In genomic region chr19:3507371-3508120, GRCh38 we compare ENCODE assay signal across 1 cellular context.
A peak's percentile ranks its signal among the peaks of the same experiment; 100 is the strongest.
TF ChIP-seq lines count a peak whose summit lies in the region.

No MANE protein-coding gene starts in this region.

TF ChIP-seq in HepG2, 621 proteins besides CTCF, POLR2A, EP300 and RAD21 (continued from another document and continues in another):
- TF ChIP-seq ZNF407 (CRISPR knock-in tag; IDR thresholded peaks at IDR 0.05; ENCODE audit: not compliant biosample characterization): peak; percentile 86
- 0 out of 2 replicates have a peak, but pooled peaks have one; percentile 37 for TF ChIP-seq KDM6A (CRISPR knock-in tag; IDR thresholded peaks at IDR 0.05; ENCODE audit: low read depth)
- TF ChIP-seq ZNF546 (CRISPR knock-in tag; conservative IDR thresholded peaks at IDR 0.05): no peak
- TF ChIP-seq NCOA5 (CRISPR knock-in tag; IDR thresholded peaks at IDR 0.05): no peak
- TF ChIP-seq HOMEZ (CRISPR knock-in tag; IDR thresholded peaks at IDR 0.05; ENCODE audit: low read depth): no peak
- TF ChIP-seq ATRX (CRISPR knock-in tag; IDR thresholded peaks at IDR 0.05; ENCODE audit: borderline replicate concordance): no peak
- peak; percentile 65; the same call in 1 of the 2 replicates for TF ChIP-seq ZBTB21 (CRISPR knock-in tag; IDR thresholded peaks at IDR 0.05)
- no peak for TF ChIP-seq JDP2 (CRISPR knock-in tag; IDR thresholded peaks at IDR 0.05; ENCODE audit: borderline replicate concordance)
- TF ChIP-seq YY1 (IDR thresholded peaks at IDR 0.05; ENCODE audit: insufficient read depth, insufficient replicate concordance, low read depth, low read length): no peak
- no peak for TF ChIP-seq NBN (conservative IDR thresholded peaks at IDR 0.05)
- no peak for TF ChIP-seq GPBP1L1 (CRISPR knock-in tag; IDR thresholded peaks at IDR 0.05)
- no peak for TF ChIP-seq ZSCAN30 (CRISPR knock-in tag; IDR thresholded peaks at IDR 0.05)
- TF ChIP-seq ZNF629 (CRISPR knock-in tag; conservative IDR thresholded peaks at IDR 0.05): no peak
- no peak for TF ChIP-seq MTA1 (CRISPR knock-in tag; IDR thresholded peaks at IDR 0.05; ENCODE audit: borderline replicate concordance)
- TF ChIP-seq RNF219 (CRISPR knock-in tag; IDR thresholded peaks at IDR 0.05): no peak
- TF ChIP-seq TRIM24 (CRISPR knock-in tag; IDR thresholded peaks at IDR 0.05): no peak
- no peak for TF ChIP-seq TCF7L2 (IDR thresholded peaks at IDR 0.05; ENCODE audit: low read depth, low read length)
- no peak for TF ChIP-seq HOXA7 (CRISPR knock-in tag; IDR thresholded peaks at IDR 0.05)
- TF ChIP-seq ETV6 (CRISPR knock-in tag; conservative IDR thresholded peaks at IDR 0.05): no peak
- no peak for TF ChIP-seq SRSF9 (IDR thresholded peaks at IDR 0.05; ENCODE audit: borderline replicate concordance, insufficient read depth, low read depth, low read length, poor library complexity, severe bottlenecking)
- no peak for TF ChIP-seq YEATS2 (CRISPR knock-in tag; IDR thresholded peaks at IDR 0.05; ENCODE audit: borderline replicate concordance)
- no peak for TF ChIP-seq ATF6 (CRISPR knock-in tag; conservative IDR thresholded peaks at IDR 0.05)
- TF ChIP-seq KLF16 (CRISPR knock-in tag; IDR thresholded peaks at IDR 0.05): no peak
- no peak for TF ChIP-seq TP53 (CRISPR knock-in tag; conservative IDR thresholded peaks at IDR 0.05)
- TF ChIP-seq MAF1 (CRISPR knock-in tag; IDR thresholded peaks at IDR 0.05; ENCODE audit: borderline replicate concordance): no peak
- TF ChIP-seq PREB (CRISPR knock-in tag; IDR thresholded peaks at IDR 0.05): no peak
- TF ChIP-seq ZEB1 (IDR thresholded peaks at IDR 0.05; ENCODE audit: insufficient replicate concordance, low read depth): no peak
- no peak for TF ChIP-seq FUBP1 (CRISPR knock-in tag; IDR thresholded peaks at IDR 0.05; ENCODE audit: borderline replicate concordance)
- no peak for TF ChIP-seq ZBTB25 (CRISPR knock-in tag; IDR thresholded peaks at IDR 0.05)
- no peak for TF ChIP-seq ZNF839 (CRISPR knock-in tag; IDR thresholded peaks at IDR 0.05; ENCODE audit: borderline replicate concordance)
- no peak for TF ChIP-seq ZNF382 (CRISPR knock-in tag; IDR thresholded peaks at IDR 0.05; ENCODE audit: borderline replicate concordance)
- TF ChIP-seq SAP130 (CRISPR knock-in tag; IDR thresholded peaks at IDR 0.05; ENCODE audit: low read depth): peak; percentile 70
- TF ChIP-seq MED1 (CRISPR knock-in tag; IDR thresholded peaks at IDR 0.05): 0 out of 2 replicates have a peak, but pooled peaks have one; percentile 37
- TF ChIP-seq ZNF280D (CRISPR knock-in tag; IDR thresholded peaks at IDR 0.05): no peak
- no peak for TF ChIP-seq ZNF354B (CRISPR knock-in tag; IDR thresholded peaks at IDR 0.05)
- no peak for TF ChIP-seq ZNF878 (CRISPR knock-in tag; IDR thresholded peaks at IDR 0.05)
- no peak for TF ChIP-seq SMAD9 (CRISPR knock-in tag; IDR thresholded peaks at IDR 0.05)
